In genomic region chr6:98002678-98003077, GRCh38 we compare ENCODE assay signal across 19 cellular contexts.
DNase-seq lines count a peak whose midpoint lies in the region; ATAC-seq, FAIRE-seq and TF ChIP-seq lines count a peak whose summit lies in the region.
"Had no signal": no experiment of that assay in that cellular context is flagged by ENCODE, and none has a peak within 500 bp of the region (broad histone marks: within the 10 kb centered on the region; RNA-seq: fewer than 3 reads in every experiment).

No MANE protein-coding gene starts in this region.

- H3K36me3 ChIP-seq in OCI-LY7 (ENCODE audit: insufficient read depth, low read length) = no peaks in the 10 kb centered on the region
- no peaks in the 10 kb centered on the region for H3K36me3 ChIP-seq in K562 (ENCODE audit: control insufficient read depth, insufficient read depth, low read length)
- no peaks in the 10 kb centered on the region for H3K36me3 ChIP-seq in neuronal stem cell (replicated peaks in 1 of 2; ENCODE audit: control insufficient read depth in 2 of 2, insufficient read depth in 2 of 2, low read length in 2 of 2)

- ATAC-seq in HG02870 (IDR thresholded peaks at IDR 0.05; ENCODE audit: unreplicated experiment) (peak; percentile 42), K562 (no peak), T-helper 17 cell (no peak), HG03442 (IDR thresholded peaks at IDR 0.05; ENCODE audit: unreplicated experiment) (no peak)
- ATAC-seq: HCT116 had no signal

- TF ChIP-seq CTCF in OCI-LY7 (conservative IDR thresholded peaks at IDR 0.05; ENCODE audit: low read length) (no peak), K562 (IDR thresholded peaks at IDR 0.05 in 2 of 3, conservative IDR thresholded peaks at IDR 0.05 in 1 of 3; ENCODE audit: insufficient read depth in 2 of 3, low read depth in 1 of 3, low read length in 3 of 3) (no peak)

- H2AFZ ChIP-seq in OCI-LY7 (ENCODE audit: low read length) (0 out of 2 replicates have a peak overlapping the region, but pooled peaks have one; percentile 4), K562 (ENCODE audit: low read depth, low read length) (no peak overlapping the region), neuronal stem cell (ENCODE audit: low read length) (peak overlapping the region; percentile 11)
- H2AFZ ChIP-seq: GM23248 had no signal

- no peak overlapping the region for H4K91ac ChIP-seq in neuronal stem cell (ENCODE audit: low read depth, low read length, poor library complexity)

- no peak overlapping the region for H3K14ac ChIP-seq in neuronal stem cell (ENCODE audit: low read length)

- H3K9me3 Mint-ChIP-seq in activated CD4-positive, alpha-beta T cell treated with anti-CD3 and anti-CD28 coated beads, Interleukin-2, amount 10 ng/mL, durations not matched to agents 7 days and 5 days = no peaks in the 10 kb centered on the region
- H3K9me3 Mint-ChIP-seq: H9 had no signal

- no peaks in the 10 kb centered on the region for H3K4me1 Mint-ChIP-seq in activated CD4-positive, alpha-beta T cell treated with anti-CD3 and anti-CD28 coated beads, Interleukin-2, amount 10 ng/mL, durations not matched to agents 7 days and 5 days
- H3K4me1 Mint-ChIP-seq in T-helper 17 cell = no peaks in the 10 kb centered on the region
- H3K4me1 Mint-ChIP-seq: CD4-positive, alpha-beta memory T cell; H9 had no signal

- no peak overlapping the region for H2BK12ac ChIP-seq in neuronal stem cell (ENCODE audit: low read length)

- H3K79me1 ChIP-seq in neuronal stem cell (ENCODE audit: low read depth, low read length) = no peaks in the 10 kb centered on the region

- no peaks in the 10 kb centered on the region for H3K36me3 Mint-ChIP-seq in activated CD4-positive, alpha-beta T cell treated with anti-CD3 and anti-CD28 coated beads, Interleukin-2, amount 10 ng/mL, durations not matched to agents 7 days and 5 days (ENCODE audit: low read depth)
- H3K36me3 Mint-ChIP-seq in T-helper 17 cell (ENCODE audit: low read depth) = no peaks in the 10 kb centered on the region
- H3K36me3 Mint-ChIP-seq: CD4-positive, alpha-beta memory T cell had no signal

- H2BK120ac ChIP-seq in neuronal stem cell (ENCODE audit: low read depth, low read length) = no peak overlapping the region

- no peak overlapping the region for H2AK5ac ChIP-seq in neuronal stem cell (ENCODE audit: low read depth, low read length)

- TF ChIP-seq RAD21 in K562 (CRISPR knock-in tag; conservative IDR thresholded peaks at IDR 0.05 in 1 of 2, IDR thresholded peaks at IDR 0.05 in 1 of 2) = no peak

- DNase-seq in OCI-LY7 (ENCODE audit: low spot score) = no peak
- DNase-seq in K562 (ENCODE audit: extremely low read depth in 1 of 4, low spot score in 3 of 4) = no peak
- DNase-seq in neuronal stem cell (ENCODE audit: low spot score) = no peak
- no peak for DNase-seq in activated CD4-positive, alpha-beta T cell treated with anti-CD3 and anti-CD28 coated beads, Interleukin-2, amount 10 ng/mL, durations not matched to agents 7 days and 5 days
- no peak for DNase-seq in T-helper 17 cell
- DNase-seq in NCI-H510A treated with DMSO at 0.1 percent for 48 hours (lab: John Stamatoyannopoulos, UW) = no peak
- DNase-seq: C1 segment of cervical spinal cord; Calu3; CD4-positive, alpha-beta memory T cell; COR-L47; DMS53; DMS79 treated with DMSO at 0.1 percent for 48 hours; GM23248; H9; HFFc6 had no signal

- POLR2A ChIA-PET in OCI-LY7 (lab: Charles Lee) = interaction anchor here (0.7 kb wide), 1 partner anchor 1940 kb away, joined by 4 read pairs; no protein-coding TSS in a partner anchor
- POLR2A ChIA-PET in K562 (lab: Yijun Ruan, JAX) = interaction anchor here (0.7 kb wide), 1 partner anchor 27 kb away, joined by 3 read pairs; no protein-coding TSS in a partner anchor
- POLR2A ChIA-PET in activated CD4-positive, alpha-beta T cell treated with anti-CD3 and anti-CD28 coated beads, Interleukin-2, amount 10 ng/mL, durations not matched to agents 7 days and 5 days (lab: Charles Lee) = no interaction called here

- H3K9me2 ChIP-seq in OCI-LY7 (ENCODE audit: insufficient read depth, low read length) = no peaks in the 10 kb centered on the region

- H3K9ac ChIP-seq in K562 (ENCODE audit: insufficient read depth in 1 of 2, low read depth in 2 of 2, low read length in 2 of 2) (no peak overlapping the region), neuronal stem cell (ENCODE audit: low read depth, low read length, poor library complexity) (no peak overlapping the region)
- H3K9ac ChIP-seq: GM23248 had no signal

- H4K8ac ChIP-seq in neuronal stem cell (ENCODE audit: low read depth, low read length) = no peak overlapping the region

- H3K4me3 Mint-ChIP-seq in activated CD4-positive, alpha-beta T cell treated with anti-CD3 and anti-CD28 coated beads, Interleukin-2, amount 10 ng/mL, durations not matched to agents 7 days and 5 days = no peak overlapping the region
- H3K4me3 Mint-ChIP-seq in T-helper 17 cell = no peak overlapping the region
- H3K4me3 Mint-ChIP-seq: CD4-positive, alpha-beta memory T cell; H9; HFFc6 had no signal

- in situ Hi-C loops in K562 (cut with MboI) = no loop called here

- H3K9me1 ChIP-seq in K562 (ENCODE audit: control insufficient read depth, insufficient read depth, low read length) = no peaks in the 10 kb centered on the region

- TF ChIP-seq EP300 in K562 (IDR thresholded peaks at IDR 0.05; ENCODE audit: low read length) = no peak

- no peaks in the 10 kb centered on the region for H3K9me3 ChIP-seq in OCI-LY7 (ENCODE audit: low read length)
- H3K9me3 ChIP-seq in K562 (replicated peaks; ENCODE audit: control insufficient read depth, insufficient read depth, low read depth, low read length) = no peaks in the 10 kb centered on the region
- peaks cover 0 to 2% of the 10 kb centered on the region in 2 donors for H3K9me3 ChIP-seq in neuronal stem cell (replicated peaks in 1 of 2; ENCODE audit: control insufficient read depth in 2 of 2, insufficient read depth in 1 of 2, low read depth in 1 of 2, low read length in 2 of 2)
- no peaks in the 10 kb centered on the region for H3K9me3 ChIP-seq in T-helper 17 cell (ENCODE audit: control insufficient read depth, low read length, poor library complexity, severe bottlenecking)

- H3K4me1 ChIP-seq in OCI-LY7 (ENCODE audit: insufficient read depth, low read length, poor library complexity, severe bottlenecking) (no peaks in the 10 kb centered on the region), K562 (replicated peaks in 1 of 2; ENCODE audit: control insufficient read depth in 2 of 2, insufficient read depth in 2 of 2, low read length in 2 of 2) (no peaks in the 10 kb centered on the region), neuronal stem cell (ENCODE audit: control insufficient read depth in 2 of 2, insufficient read depth in 1 of 2, low read depth in 1 of 2, low read length in 2 of 2) (no peaks in the 10 kb centered on the region)

- H3K79me2 ChIP-seq in OCI-LY7 (ENCODE audit: insufficient read depth, low read depth, low read length) (no peaks in the 10 kb centered on the region), K562 (ENCODE audit: control insufficient read depth, insufficient read depth, low read length) (no peaks in the 10 kb centered on the region)

- no peak overlapping the region for H3K4me2 ChIP-seq in OCI-LY7 (ENCODE audit: low read length)
- H3K4me2 ChIP-seq in K562 (ENCODE audit: insufficient read depth, low read length) = no peak overlapping the region
- no peak overlapping the region for H3K4me2 ChIP-seq in neuronal stem cell (ENCODE audit: insufficient read depth, low read length, poor library complexity, severe bottlenecking)

- H3K4me3 ChIP-seq in OCI-LY7 (ENCODE audit: low read depth, low read length, poor library complexity, severe bottlenecking) (no peak overlapping the region), K562 (no peak overlapping the region), neuronal stem cell (ENCODE audit: low read length in 2 of 2) (no peak overlapping the region)
- H3K4me3 ChIP-seq: GM23248 had no signal

- no peaks in the 10 kb centered on the region for H3K27me3 Mint-ChIP-seq in activated CD4-positive, alpha-beta T cell treated with anti-CD3 and anti-CD28 coated beads, Interleukin-2, amount 10 ng/mL, durations not matched to agents 7 days and 5 days
- H3K27me3 Mint-ChIP-seq in T-helper 17 cell = no peaks in the 10 kb centered on the region
- H3K27me3 Mint-ChIP-seq: CD4-positive, alpha-beta memory T cell had no signal

- no peak overlapping the region for H2BK15ac ChIP-seq in neuronal stem cell (ENCODE audit: low read length)

- H3K27ac ChIP-seq in OCI-LY7 (ENCODE audit: low read depth, low read length, poor library complexity, severe bottlenecking) = no peak overlapping the region
- H3K27ac ChIP-seq in K562 (ENCODE audit: extremely low read depth, low read depth, low read length) = no peak overlapping the region
- H3K27ac ChIP-seq in neuronal stem cell (replicated peaks; ENCODE audit: low read length) = no peak overlapping the region
- H3K27ac ChIP-seq: GM23248 had no signal

- no peak overlapping the region for H3K18ac ChIP-seq in neuronal stem cell (ENCODE audit: low read length)

- WGBS in K562 (ENCODE audit: insufficient coverage, low coverage, missing lambda C conversion rate) = 0% methylated on average over 1 of the region's 1 CpG
- no CpG with 5 or more reads among the region's 1 CpG for WGBS in neuronal stem cell (ENCODE audit: extremely low coverage in 2 of 2, insufficient read length in 2 of 2, insufficient replicate concordance in 1 of 2), 2 donors

- CTCF ChIA-PET in OCI-LY7 (lab: Charles Lee; ENCODE audit: unreplicated experiment) = no interaction called here
- CTCF ChIA-PET in K562 (lab: Yijun Ruan, JAX; ENCODE audit: low intra/inter-chr PET ratio) = no interaction called here
- CTCF ChIA-PET in activated CD4-positive, alpha-beta T cell treated with anti-CD3 and anti-CD28 coated beads, Interleukin-2, amount 10 ng/mL, durations not matched to agents 7 days and 5 days (lab: Charles Lee) = no interaction called here

- intact Hi-C loops in OCI-LY7 (cut with micrococcal nuclease; ENCODE audit: unreplicated experiment) = no loop called here
- intact Hi-C loops in K562 (cut with micrococcal nuclease) = no loop called here

- no peak overlapping the region for H3K4ac ChIP-seq in neuronal stem cell (ENCODE audit: low read length)

- no peak overlapping the region for H2BK5ac ChIP-seq in neuronal stem cell (ENCODE audit: low read length)

- no peak for TF ChIP-seq POLR2A in K562 (conservative IDR thresholded peaks at IDR 0.05)

- no peaks in the 10 kb centered on the region for H4K20me1 ChIP-seq in OCI-LY7 (ENCODE audit: insufficient read depth, low read length)
- H4K20me1 ChIP-seq in K562 (replicated peaks; ENCODE audit: control insufficient read depth, insufficient read depth, low read length) = no peaks in the 10 kb centered on the region

- H3K27ac Mint-ChIP-seq in activated CD4-positive, alpha-beta T cell treated with anti-CD3 and anti-CD28 coated beads, Interleukin-2, amount 10 ng/mL, durations not matched to agents 7 days and 5 days = no peak overlapping the region
- no peak overlapping the region for H3K27ac Mint-ChIP-seq in T-helper 17 cell
- H3K27ac Mint-ChIP-seq: CD4-positive, alpha-beta memory T cell; H9; HFFc6 had no signal

- BruUV-seq in OCI-LY7 (replicated peaks; lab: Mats Ljungman, UMichigan) (no TSS peak), K562 (replicated peaks; lab: Mats Ljungman, UMichigan) (no TSS peak)

- H3K23ac ChIP-seq in neuronal stem cell (ENCODE audit: low read depth, low read length, poor library complexity) = no peak overlapping the region

- no peak for FAIRE-seq in K562 (lab: Jason Lieb, UNC)
- FAIRE-seq: G401.6 had no signal

- H3K27me3 ChIP-seq in K562 (ENCODE audit: control insufficient read depth in 2 of 2, insufficient read depth in 2 of 2, low read length in 2 of 2) (no peaks in the 10 kb centered on the region), neuronal stem cell (ENCODE audit: control insufficient read depth in 3 of 3, insufficient read depth in 3 of 3, low read depth in 1 of 3, low read length in 3 of 3) (no peaks in the 10 kb centered on the region)
